ENCODE assay signal across 16 cellular contexts in the genomic region with DNA sequence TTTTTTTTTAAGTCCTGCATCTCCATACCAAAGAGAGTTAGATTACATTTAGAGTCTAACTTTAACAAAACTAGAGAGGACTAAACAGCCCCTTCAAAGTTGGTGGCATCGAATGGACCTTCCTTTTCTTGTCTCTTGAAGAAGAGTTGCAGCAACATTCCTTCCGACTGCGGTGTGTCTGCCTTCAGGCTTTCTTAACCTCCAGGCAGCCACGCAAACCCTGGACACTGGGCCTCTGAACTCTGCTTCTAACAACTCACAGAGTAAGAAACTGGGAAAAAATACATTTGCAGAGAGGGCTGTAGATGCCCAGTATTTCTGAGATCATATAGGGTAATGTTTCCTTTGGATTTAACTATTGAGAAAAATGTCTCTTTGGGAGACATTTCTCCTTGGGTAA.
DNase-seq lines count a peak whose midpoint lies in the region; ATAC-seq and TF ChIP-seq lines count a peak whose summit lies in the region.
"Had no signal": no experiment of that assay in that cellular context is flagged by ENCODE, and none has a peak within 500 bp of the region (broad histone marks: within the 10 kb centered on the region; RNA-seq: fewer than 3 reads in every experiment).

No MANE protein-coding gene starts in this region.

- no peaks in the 10 kb centered on the region for H3K27me3 ChIP-seq in GM23338 (ENCODE audit: insufficient read depth)
- H3K27me3 ChIP-seq in NT2/D1 (ENCODE audit: insufficient read depth, insufficient read length): no peaks in the 10 kb centered on the region
- H3K27me3 ChIP-seq: BLaER1 treated with 17β-estradiol and CSF1 and Interleukin-3, amounts not matched to agents 10 nM and 100 nM had no signal

- no peaks in the 10 kb centered on the region for H3K79me2 ChIP-seq in GM23338 (replicated peaks; ENCODE audit: insufficient read depth)

- H3K4me1 Mint-ChIP-seq in GM23338 (peaks cover 8% of the 10 kb centered on the region), mesothelial cell of epicardium (peaks cover 29% of the 10 kb centered on the region), nephron progenitor cell (no peaks in the 10 kb centered on the region)
- H3K4me1 Mint-ChIP-seq in stimulated activated memory B cell treated with anti-CD40 and anti-IgM and Interleukin-4, amounts not matched to agents 10 μg/mL and 1 μg/mL and 100 μg/mL, for 72 hours: peaks cover 24% of the 10 kb centered on the region
- H3K4me1 Mint-ChIP-seq: CD4-positive, CD25-positive, alpha-beta regulatory T cell had no signal

- peak overlapping the region; percentile 71 for H3K4me2 ChIP-seq in GM23338
- H3K4me2 ChIP-seq: BLaER1 treated with 17β-estradiol and CSF1 and Interleukin-3, amounts not matched to agents 10 nM and 100 nM had no signal

- H3K4me3 ChIP-seq in GM23338 (no peak overlapping the region), NT2/D1 (ENCODE audit: insufficient read length, low read depth) (no peak overlapping the region), foreskin fibroblast (ENCODE audit: low read depth in 1 of 2, low read length in 2 of 2) (no peak overlapping the region)
- H3K4me3 ChIP-seq: BLaER1 treated with 17β-estradiol and CSF1 and Interleukin-3, amounts not matched to agents 10 nM and 100 nM; GM12878; GM23248 had no signal

- no peaks in the 10 kb centered on the region for H3F3A ChIP-seq in GM23338 (replicated peaks; ENCODE audit: low read depth)

- H3K9me2 ChIP-seq in GM23338 (ENCODE audit: insufficient read depth): peaks cover 4% of the 10 kb centered on the region; the same call in 1 of the 2 replicates

- peaks cover 13% of the 10 kb centered on the region for H3K36me3 Mint-ChIP-seq in GM23338 (ENCODE audit: low read depth)
- peaks cover 1% of the 10 kb centered on the region for H3K36me3 Mint-ChIP-seq in mesothelial cell of epicardium
- no peaks in the 10 kb centered on the region for H3K36me3 Mint-ChIP-seq in stimulated activated memory B cell treated with anti-CD40 and anti-IgM and Interleukin-4, amounts not matched to agents 10 μg/mL and 1 μg/mL and 100 μg/mL, for 72 hours
- H3K36me3 Mint-ChIP-seq in nephron progenitor cell (ENCODE audit: low read depth): no peaks in the 10 kb centered on the region
- H3K36me3 Mint-ChIP-seq: CD4-positive, CD25-positive, alpha-beta regulatory T cell had no signal

- H3K27me3 Mint-ChIP-seq in GM23338 (ENCODE audit: insufficient read depth, low read depth, poor library complexity): peaks cover 4% of the 10 kb centered on the region
- no peaks in the 10 kb centered on the region for H3K27me3 Mint-ChIP-seq in mesothelial cell of epicardium (ENCODE audit: low read depth)
- H3K27me3 Mint-ChIP-seq in stimulated activated memory B cell treated with anti-CD40 and anti-IgM and Interleukin-4, amounts not matched to agents 10 μg/mL and 1 μg/mL and 100 μg/mL, for 72 hours: no peaks in the 10 kb centered on the region
- no peaks in the 10 kb centered on the region for H3K27me3 Mint-ChIP-seq in nephron progenitor cell (ENCODE audit: low read depth, poor library complexity)
- H3K27me3 Mint-ChIP-seq: CD4-positive, CD25-positive, alpha-beta regulatory T cell had no signal

- H3K9me3 Mint-ChIP-seq in GM23338: peaks cover 38% of the 10 kb centered on the region
- peaks cover 29% of the 10 kb centered on the region for H3K9me3 Mint-ChIP-seq in mesothelial cell of epicardium
- H3K9me3 Mint-ChIP-seq in stimulated activated memory B cell treated with anti-CD40 and anti-IgM and Interleukin-4, amounts not matched to agents 10 μg/mL and 1 μg/mL and 100 μg/mL, for 72 hours: no peaks in the 10 kb centered on the region
- H3K9me3 Mint-ChIP-seq in nephron progenitor cell: peaks cover 38% of the 10 kb centered on the region

- H3K27ac Mint-ChIP-seq in GM23338 (no peak overlapping the region), mesothelial cell of epicardium (peak overlapping the region; percentile 63), nephron progenitor cell (no peak overlapping the region)
- H3K27ac Mint-ChIP-seq in stimulated activated memory B cell treated with anti-CD40 and anti-IgM and Interleukin-4, amounts not matched to agents 10 μg/mL and 1 μg/mL and 100 μg/mL, for 72 hours: peak overlapping the region; percentile 36
- H3K27ac Mint-ChIP-seq: CD4-positive, CD25-positive, alpha-beta regulatory T cell had no signal

- peaks cover 21% of the 10 kb centered on the region for H3K9me3 ChIP-seq in NT2/D1 (ENCODE audit: insufficient read depth, low read length)

- peak; percentile 27 for DNase-seq in GM23338 (ENCODE audit: low spot score)
- DNase-seq in NT2/D1 (ENCODE audit: low read depth, low spot score): peak; percentile 16
- no peak for DNase-seq in mesothelial cell of epicardium (ENCODE audit: low spot score in 2 of 2, unreplicated experiment in 2 of 2)
- no peak for DNase-seq in D341Med (ENCODE audit: low spot score)
- DNase-seq in nephron progenitor cell: no peak
- DNase-seq in foreskin fibroblast: no peak
- DNase-seq: ACHN; CD4-positive, CD25-positive, alpha-beta regulatory T cell; DMS 273 treated with DMSO at 0.1 percent for 48 hours; GM23248; H9; IMR-90 had no signal

- H3K27ac ChIP-seq in GM23338 (ENCODE audit: low read depth): peak overlapping the region; percentile 5; the same call in 1 of the 2 replicates
- H3K27ac ChIP-seq: BLaER1 treated with 17β-estradiol and CSF1 and Interleukin-3, amounts not matched to agents 10 nM and 100 nM; GM23248; HL-60 had no signal

- peak overlapping the region; percentile 69 for H2AFZ ChIP-seq in GM23338
- H2AFZ ChIP-seq: GM23248 had no signal

- H3K36me3 ChIP-seq in GM23338 (ENCODE audit: insufficient read depth) (0 out of 2 replicates have a peak, but pooled peaks cover 4% of the 10 kb centered on the region), NT2/D1 (ENCODE audit: insufficient read depth, insufficient read length, low read length) (no peaks in the 10 kb centered on the region)
- H3K36me3 ChIP-seq: BLaER1 treated with 17β-estradiol and CSF1 and Interleukin-3, amounts not matched to agents 10 nM and 100 nM had no signal

- no peaks in the 10 kb centered on the region for H4K20me1 ChIP-seq in GM23338 (replicated peaks; ENCODE audit: insufficient read depth)
- H4K20me1 ChIP-seq: BLaER1 treated with 17β-estradiol and CSF1 and Interleukin-3, amounts not matched to agents 10 nM and 100 nM had no signal

- TF ChIP-seq CTCF in GM23338 (conservative IDR thresholded peaks at IDR 0.05; ENCODE audit: low read depth in 2 of 2): no peak
- no peak for TF ChIP-seq CTCF in mesothelial cell of epicardium (IDR thresholded peaks at IDR 0.05; ENCODE audit: unreplicated experiment)
- TF ChIP-seq CTCF in nephron progenitor cell (IDR thresholded peaks at IDR 0.05): no peak
- TF ChIP-seq CTCF in foreskin fibroblast (IDR thresholded peaks at IDR 0.05; ENCODE audit: low read depth, low read length): no peak

- no peak overlapping the region for H3K4me3 Mint-ChIP-seq in GM23338
- H3K4me3 Mint-ChIP-seq in mesothelial cell of epicardium: no peak overlapping the region
- no peak overlapping the region for H3K4me3 Mint-ChIP-seq in stimulated activated memory B cell treated with anti-CD40 and anti-IgM and Interleukin-4, amounts not matched to agents 10 μg/mL and 1 μg/mL and 100 μg/mL, for 72 hours
- no peak overlapping the region for H3K4me3 Mint-ChIP-seq in nephron progenitor cell
- H3K4me3 Mint-ChIP-seq: CD4-positive, CD25-positive, alpha-beta regulatory T cell; H9 had no signal

- no peak for ATAC-seq in GM23338
- no peak for ATAC-seq in stimulated activated memory B cell treated with anti-CD40 and anti-IgM and Interleukin-4, amounts not matched to agents 10 μg/mL and 1 μg/mL and 100 μg/mL, for 72 hours
- ATAC-seq: GM12878 had no signal

- peak overlapping the region; percentile 50 for H3K9ac ChIP-seq in NT2/D1 (ENCODE audit: insufficient read length, low read depth)
- H3K9ac ChIP-seq: BLaER1 treated with 17β-estradiol and CSF1 and Interleukin-3, amounts not matched to agents 10 nM and 100 nM; GM23248 had no signal

- H3K4me1 ChIP-seq in GM23338 (ENCODE audit: insufficient read depth) (peaks cover 15% of the 10 kb centered on the region), NT2/D1 (ENCODE audit: insufficient read depth, insufficient read length) (no peaks in the 10 kb centered on the region)
- H3K4me1 ChIP-seq: BLaER1 treated with 17β-estradiol and CSF1 and Interleukin-3, amounts not matched to agents 10 nM and 100 nM had no signal

TF ChIP-seq in GM23338, 12 proteins besides CTCF, POLR2A, EP300 and RAD21 (continues in another document):
- TF ChIP-seq ZNF114 (CRISPR knock-in tag; IDR thresholded peaks at IDR 0.05) (no peak), JUNB (IDR thresholded peaks at IDR 0.05; ENCODE audit: unreplicated experiment) (no peak), POLR2AphosphoS5 (IDR thresholded peaks at IDR 0.05; ENCODE audit: low read depth) (no peak), ETS1 (IDR thresholded peaks at IDR 0.05) (no peak)

Comparison
In these comparisons a context has a peak if more than half of its experiments do, and no peak if none do; other contexts are left out.
1. DNase-seq: peak in GM23338 (single experiment) and NT2/D1 (single experiment); none in mesothelial cell of epicardium (0 of 2), D341Med (single experiment), nephron progenitor cell (single experiment) and foreskin fibroblast (0 of 2).
2. H3K27ac Mint-ChIP-seq: peak in mesothelial cell of epicardium (single experiment) and stimulated activated memory B cell treated with anti-CD40 and anti-IgM and Interleukin-4, amounts not matched to agents 10 μg/mL and 1 μg/mL and 100 μg/mL, for 72 hours (single experiment); none in GM23338 (single experiment) and nephron progenitor cell (single experiment).